In genomic region chr20:49046087-49046900, GRCh38 we compare ENCODE assay signal across 1 cellular context.
TF ChIP-seq lines count a peak whose summit lies in the region.

A gene with protein sequence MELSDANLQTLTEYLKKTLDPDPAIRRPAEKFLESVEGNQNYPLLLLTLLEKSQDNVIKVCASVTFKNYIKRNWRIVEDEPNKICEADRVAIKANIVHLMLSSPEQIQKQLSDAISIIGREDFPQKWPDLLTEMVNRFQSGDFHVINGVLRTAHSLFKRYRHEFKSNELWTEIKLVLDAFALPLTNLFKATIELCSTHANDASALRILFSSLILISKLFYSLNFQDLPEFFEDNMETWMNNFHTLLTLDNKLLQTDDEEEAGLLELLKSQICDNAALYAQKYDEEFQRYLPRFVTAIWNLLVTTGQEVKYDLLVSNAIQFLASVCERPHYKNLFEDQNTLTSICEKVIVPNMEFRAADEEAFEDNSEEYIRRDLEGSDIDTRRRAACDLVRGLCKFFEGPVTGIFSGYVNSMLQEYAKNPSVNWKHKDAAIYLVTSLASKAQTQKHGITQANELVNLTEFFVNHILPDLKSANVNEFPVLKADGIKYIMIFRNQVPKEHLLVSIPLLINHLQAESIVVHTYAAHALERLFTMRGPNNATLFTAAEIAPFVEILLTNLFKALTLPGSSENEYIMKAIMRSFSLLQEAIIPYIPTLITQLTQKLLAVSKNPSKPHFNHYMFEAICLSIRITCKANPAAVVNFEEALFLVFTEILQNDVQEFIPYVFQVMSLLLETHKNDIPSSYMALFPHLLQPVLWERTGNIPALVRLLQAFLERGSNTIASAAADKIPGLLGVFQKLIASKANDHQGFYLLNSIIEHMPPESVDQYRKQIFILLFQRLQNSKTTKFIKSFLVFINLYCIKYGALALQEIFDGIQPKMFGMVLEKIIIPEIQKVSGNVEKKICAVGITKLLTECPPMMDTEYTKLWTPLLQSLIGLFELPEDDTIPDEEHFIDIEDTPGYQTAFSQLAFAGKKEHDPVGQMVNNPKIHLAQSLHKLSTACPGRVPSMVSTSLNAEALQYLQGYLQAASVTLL (plus strand): TSS chr20:49046312. CDS start chr20:49058464, 12,152 bp downstream.

TF ChIP-seq in HepG2, 621 proteins besides CTCF, POLR2A, EP300 and RAD21 (continued from another document and continues in another):
- TF ChIP-seq, protein P1, sequence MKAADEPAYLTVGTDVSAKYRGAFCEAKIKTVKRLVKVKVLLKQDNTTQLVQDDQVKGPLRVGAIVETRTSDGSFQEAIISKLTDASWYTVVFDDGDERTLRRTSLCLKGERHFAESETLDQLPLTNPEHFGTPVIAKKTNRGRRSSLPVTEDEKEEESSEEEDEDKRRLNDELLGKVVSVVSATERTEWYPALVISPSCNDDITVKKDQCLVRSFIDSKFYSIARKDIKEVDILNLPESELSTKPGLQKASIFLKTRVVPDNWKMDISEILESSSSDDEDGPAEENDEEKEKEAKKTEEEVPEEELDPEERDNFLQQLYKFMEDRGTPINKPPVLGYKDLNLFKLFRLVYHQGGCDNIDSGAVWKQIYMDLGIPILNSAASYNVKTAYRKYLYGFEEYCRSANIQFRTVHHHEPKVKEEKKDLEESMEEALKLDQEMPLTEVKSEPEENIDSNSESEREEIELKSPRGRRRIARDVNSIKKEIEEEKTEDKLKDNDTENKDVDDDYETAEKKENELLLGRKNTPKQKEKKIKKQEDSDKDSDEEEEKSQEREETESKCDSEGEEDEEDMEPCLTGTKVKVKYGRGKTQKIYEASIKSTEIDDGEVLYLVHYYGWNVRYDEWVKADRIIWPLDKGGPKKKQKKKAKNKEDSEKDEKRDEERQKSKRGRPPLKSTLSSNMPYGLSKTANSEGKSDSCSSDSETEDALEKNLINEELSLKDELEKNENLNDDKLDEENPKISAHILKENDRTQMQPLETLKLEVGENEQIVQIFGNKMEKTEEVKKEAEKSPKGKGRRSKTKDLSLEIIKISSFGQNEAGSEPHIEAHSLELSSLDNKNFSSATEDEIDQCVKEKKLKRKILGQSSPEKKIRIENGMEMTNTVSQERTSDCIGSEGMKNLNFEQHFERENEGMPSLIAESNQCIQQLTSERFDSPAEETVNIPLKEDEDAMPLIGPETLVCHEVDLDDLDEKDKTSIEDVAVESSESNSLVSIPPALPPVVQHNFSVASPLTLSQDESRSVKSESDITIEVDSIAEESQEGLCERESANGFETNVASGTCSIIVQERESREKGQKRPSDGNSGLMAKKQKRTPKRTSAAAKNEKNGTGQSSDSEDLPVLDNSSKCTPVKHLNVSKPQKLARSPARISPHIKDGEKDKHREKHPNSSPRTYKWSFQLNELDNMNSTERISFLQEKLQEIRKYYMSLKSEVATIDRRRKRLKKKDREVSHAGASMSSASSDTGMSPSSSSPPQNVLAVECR (CRISPR knock-in tag; IDR thresholded peaks at IDR 0.05; ENCODE audit: borderline replicate concordance), result peak; percentile 99
- TF ChIP-seq ARNT2 (CRISPR knock-in tag; IDR thresholded peaks at IDR 0.05; ENCODE audit: low read depth) (peak; percentile 91), ZNF510 (CRISPR knock-in tag; IDR thresholded peaks at IDR 0.05; ENCODE audit: low read depth) (no peak; the same call in none of the 2 replicates), YEATS2 (CRISPR knock-in tag; IDR thresholded peaks at IDR 0.05; ENCODE audit: borderline replicate concordance) (peak; percentile 62), ZNF746 (CRISPR knock-in tag; IDR thresholded peaks at IDR 0.05) (peak; percentile 82; the same call in 1 of the 2 replicates), ZNF703 (CRISPR knock-in tag; IDR thresholded peaks at IDR 0.05; ENCODE audit: borderline replicate concordance) (peak; percentile 90; the same call in 1 of the 2 replicates), ZNF224 (CRISPR knock-in tag; IDR thresholded peaks at IDR 0.05) (peak; percentile 98; the same call in 1 of the 2 replicates), PCBP2 (optimal IDR thresholded peaks at IDR 0.05; ENCODE audit: low read depth, low read length, poor library complexity, severe bottlenecking) (no peak), ZSCAN30 (CRISPR knock-in tag; IDR thresholded peaks at IDR 0.05) (peak; percentile 98), ZUFSP (CRISPR knock-in tag; IDR thresholded peaks at IDR 0.05; ENCODE audit: borderline replicate concordance) (no peak), PRDM15 (CRISPR knock-in tag; IDR thresholded peaks at IDR 0.05) (peak; percentile 75), NR2F6 (IDR thresholded peaks at IDR 0.05) (no peak), NR2F6 (CRISPR knock-in tag; IDR thresholded peaks at IDR 0.05) (peak; percentile 5; the same call in 1 of the 2 replicates), ZBTB21 (CRISPR knock-in tag; IDR thresholded peaks at IDR 0.05) (0 out of 2 replicates have a peak, but pooled peaks have one; percentile 42), CHD2 (IDR thresholded peaks at IDR 0.05; ENCODE audit: low read depth, low read length) (peak; percentile 66; the same call in 1 of the 2 replicates), RARG (CRISPR knock-in tag; IDR thresholded peaks at IDR 0.05; ENCODE audit: low read depth) (peak; percentile 77; the same call in 1 of the 2 replicates), PHB2 (IDR thresholded peaks at IDR 0.05; ENCODE audit: partially characterized antibody) (no peak), JUNB (CRISPR knock-in tag; IDR thresholded peaks at IDR 0.05; ENCODE audit: borderline replicate concordance) (no peak; the same call in 1 of the 2 replicates), HMG20B (CRISPR knock-in tag; conservative IDR thresholded peaks at IDR 0.05) (peak; percentile 28; the same call in 1 of the 2 replicates), ZFP62 (CRISPR knock-in tag; IDR thresholded peaks at IDR 0.05) (peak; percentile 95), ZNF24 (IDR thresholded peaks at IDR 0.05) (no peak), ZNF274 (CRISPR knock-in tag; IDR thresholded peaks at IDR 0.05) (peak; percentile 96), ZNF709 (CRISPR knock-in tag; IDR thresholded peaks at IDR 0.05) (peak; percentile 100), ZNF136 (CRISPR knock-in tag; IDR thresholded peaks at IDR 0.05; ENCODE audit: low read depth) (peak; percentile 68; the same call in 1 of the 2 replicates), PRMT3 (CRISPR knock-in tag; IDR thresholded peaks at IDR 0.05; ENCODE audit: borderline replicate concordance, low read depth) (peak; percentile 93; the same call in 1 of the 2 replicates), MLX (CRISPR knock-in tag; IDR thresholded peaks at IDR 0.05) (peak; percentile 72; the same call in 1 of the 2 replicates), NCOA2 (CRISPR knock-in tag; IDR thresholded peaks at IDR 0.05) (peak; percentile 7; the same call in 1 of the 2 replicates), SALL1 (CRISPR knock-in tag; IDR thresholded peaks at IDR 0.05) (peak; percentile 77), ZNF552 (CRISPR knock-in tag; IDR thresholded peaks at IDR 0.05; ENCODE audit: borderline replicate concordance) (peak; percentile 83; the same call in 1 of the 2 replicates), SAP130 (CRISPR knock-in tag; IDR thresholded peaks at IDR 0.05; ENCODE audit: low read depth) (peak; percentile 88), PAX8 (CRISPR knock-in tag; IDR thresholded peaks at IDR 0.05; ENCODE audit: borderline replicate concordance) (peak; percentile 67; the same call in 1 of the 2 replicates), CC2D1A (CRISPR knock-in tag; IDR thresholded peaks at IDR 0.05) (peak; percentile 85; the same call in 1 of the 2 replicates), ZNF33A (CRISPR knock-in tag; IDR thresholded peaks at IDR 0.05; ENCODE audit: borderline replicate concordance) (peak; percentile 94; the same call in 1 of the 2 replicates), ZC3H13 (CRISPR knock-in tag; IDR thresholded peaks at IDR 0.05) (peak; percentile 94)
- TF ChIP-seq, protein P2, sequence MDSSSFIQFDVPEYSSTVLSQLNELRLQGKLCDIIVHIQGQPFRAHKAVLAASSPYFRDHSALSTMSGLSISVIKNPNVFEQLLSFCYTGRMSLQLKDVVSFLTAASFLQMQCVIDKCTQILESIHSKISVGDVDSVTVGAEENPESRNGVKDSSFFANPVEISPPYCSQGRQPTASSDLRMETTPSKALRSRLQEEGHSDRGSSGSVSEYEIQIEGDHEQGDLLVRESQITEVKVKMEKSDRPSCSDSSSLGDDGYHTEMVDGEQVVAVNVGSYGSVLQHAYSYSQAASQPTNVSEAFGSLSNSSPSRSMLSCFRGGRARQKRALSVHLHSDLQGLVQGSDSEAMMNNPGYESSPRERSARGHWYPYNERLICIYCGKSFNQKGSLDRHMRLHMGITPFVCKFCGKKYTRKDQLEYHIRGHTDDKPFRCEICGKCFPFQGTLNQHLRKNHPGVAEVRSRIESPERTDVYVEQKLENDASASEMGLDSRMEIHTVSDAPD (CRISPR knock-in tag; IDR thresholded peaks at IDR 0.05), result peak; percentile 12
- TF ChIP-seq, protein P3, sequence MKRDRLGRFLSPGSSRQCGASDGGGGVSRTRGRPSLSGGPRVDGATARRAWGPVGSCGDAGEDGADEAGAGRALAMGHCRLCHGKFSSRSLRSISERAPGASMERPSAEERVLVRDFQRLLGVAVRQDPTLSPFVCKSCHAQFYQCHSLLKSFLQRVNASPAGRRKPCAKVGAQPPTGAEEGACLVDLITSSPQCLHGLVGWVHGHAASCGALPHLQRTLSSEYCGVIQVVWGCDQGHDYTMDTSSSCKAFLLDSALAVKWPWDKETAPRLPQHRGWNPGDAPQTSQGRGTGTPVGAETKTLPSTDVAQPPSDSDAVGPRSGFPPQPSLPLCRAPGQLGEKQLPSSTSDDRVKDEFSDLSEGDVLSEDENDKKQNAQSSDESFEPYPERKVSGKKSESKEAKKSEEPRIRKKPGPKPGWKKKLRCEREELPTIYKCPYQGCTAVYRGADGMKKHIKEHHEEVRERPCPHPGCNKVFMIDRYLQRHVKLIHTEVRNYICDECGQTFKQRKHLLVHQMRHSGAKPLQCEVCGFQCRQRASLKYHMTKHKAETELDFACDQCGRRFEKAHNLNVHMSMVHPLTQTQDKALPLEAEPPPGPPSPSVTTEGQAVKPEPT (CRISPR knock-in tag; IDR thresholded peaks at IDR 0.05; ENCODE audit: low read depth), result peak; percentile 89
- TF ChIP-seq, protein P4, sequence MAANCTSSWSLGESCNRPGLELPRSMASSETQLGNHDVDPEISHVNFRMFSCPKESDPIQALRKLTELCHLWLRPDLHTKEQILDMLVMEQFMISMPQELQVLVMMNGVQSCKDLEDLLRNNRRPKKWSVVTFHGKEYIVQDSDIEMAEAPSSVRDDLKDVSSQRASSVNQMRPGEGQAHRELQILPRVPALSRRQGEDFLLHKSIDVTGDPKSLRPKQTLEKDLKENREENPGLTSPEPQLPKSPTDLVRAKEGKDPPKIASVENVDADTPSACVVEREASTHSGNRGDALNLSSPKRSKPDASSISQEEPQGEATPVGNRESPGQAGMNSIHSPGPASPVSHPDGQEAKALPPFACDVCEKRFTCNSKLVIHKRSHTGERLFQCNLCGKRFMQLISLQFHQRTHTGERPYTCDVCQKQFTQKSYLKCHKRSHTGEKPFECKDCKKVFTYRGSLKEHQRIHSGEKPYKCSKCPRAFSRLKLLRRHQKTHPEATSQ (CRISPR knock-in tag; IDR thresholded peaks at IDR 0.05; ENCODE audit: borderline replicate concordance), result peak; percentile 53; the same call in 1 of the 2 replicates
- TF ChIP-seq, protein P5, sequence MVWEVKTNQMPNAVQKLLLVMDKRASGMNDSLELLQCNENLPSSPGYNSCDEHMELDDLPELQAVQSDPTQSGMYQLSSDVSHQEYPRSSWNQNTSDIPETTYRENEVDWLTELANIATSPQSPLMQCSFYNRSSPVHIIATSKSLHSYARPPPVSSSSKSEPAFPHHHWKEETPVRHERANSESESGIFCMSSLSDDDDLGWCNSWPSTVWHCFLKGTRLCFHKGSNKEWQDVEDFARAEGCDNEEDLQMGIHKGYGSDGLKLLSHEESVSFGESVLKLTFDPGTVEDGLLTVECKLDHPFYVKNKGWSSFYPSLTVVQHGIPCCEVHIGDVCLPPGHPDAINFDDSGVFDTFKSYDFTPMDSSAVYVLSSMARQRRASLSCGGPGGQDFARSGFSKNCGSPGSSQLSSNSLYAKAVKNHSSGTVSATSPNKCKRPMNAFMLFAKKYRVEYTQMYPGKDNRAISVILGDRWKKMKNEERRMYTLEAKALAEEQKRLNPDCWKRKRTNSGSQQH (CRISPR knock-in tag; IDR thresholded peaks at IDR 0.05; ENCODE audit: low read depth), result peak; percentile 88
